30 cellular contexts compared by ENCODE assay signal in the genomic region with DNA sequence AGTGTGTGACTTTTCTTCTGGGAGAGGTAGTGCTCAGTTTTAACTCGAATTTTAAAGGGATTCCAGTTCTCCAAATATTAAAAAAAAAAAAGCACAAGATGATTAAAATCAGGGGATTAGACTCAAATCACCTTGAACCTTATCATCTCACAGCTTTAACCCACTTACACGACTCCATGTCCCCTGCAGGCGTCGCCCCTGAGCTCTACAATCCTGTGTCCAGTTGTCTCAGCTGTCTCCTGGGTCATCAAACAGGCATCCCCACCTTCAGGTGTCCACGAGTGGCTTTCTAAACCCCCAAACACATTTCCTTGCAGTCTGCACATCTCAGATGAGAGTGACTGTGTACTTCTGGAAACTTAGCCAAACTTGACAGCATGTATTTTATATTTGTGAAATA.
"Had no signal": no experiment of that assay in that cellular context is flagged by ENCODE, and none has a peak within 500 bp of the region (broad histone marks: within the 10 kb centered on the region; RNA-seq: fewer than 3 reads in every experiment).

No MANE protein-coding gene starts in this region.

- H3K27ac Mint-ChIP-seq: activated B cell treated with CpG ODN at 0.5 μM for 24 hours; activated CD8-positive, alpha-beta T cell treated with anti-CD3 and anti-CD28 coated beads, Interleukin-2, amount 10 ng/mL, durations not matched to agents 7 days and 5 days; activated naive CD4-positive, alpha-beta T cell treated with anti-CD3 and anti-CD28 coated beads for 36 hours; activated naive CD4-positive, alpha-beta T cell treated with anti-CD3 and anti-CD28 coated beads, Interleukin-2, amount 50 U/mL, for 24 hours; activated naive CD8-positive, alpha-beta T cell treated with anti-CD3 and anti-CD28 coated beads for 36 hours; activated naive CD8-positive, alpha-beta T cell treated with anti-CD3 and anti-CD28 coated beads, Interleukin-2, amount 50 U/mL, for 24 hours; activated T-helper 1 cell treated with anti-CD3 and anti-CD28 coated beads, Interleukin-12 subunit alpha, Interleukin-12 subunit beta, Interleukin-2, Interleukin-4 antibody, amounts not matched to agents 30 ng/mL and 10 ng/mL and 1 ng/mL, durations not matched to agents 14 hours and 24 hours and 36 hours; activated T-helper 2 cell treated with anti-CD3 and anti-CD28 coated beads, Interferon-gamma antibody, Interleukin-2, Interleukin-4, amounts not matched to agents 10 μg/mL and 5 μg/mL and 100 μg/mL, durations not matched to agents 14 hours and 24 hours and 36 hours had no signal

- DNase-seq: activated B cell treated with CpG ODN at 0.5 μM for 24 hours; activated CD4-positive, alpha-beta memory T cell treated with anti-CD3 and anti-CD28 coated beads for 36 hours; activated CD4-positive, alpha-beta T cell treated with anti-CD3 and anti-CD28 coated beads for 48 hours; activated CD4-positive, alpha-beta T cell treated with anti-CD3 and anti-CD28 coated beads, Interleukin-2, amount 50 U/mL, for 1 hour; activated CD8-positive, alpha-beta memory T cell treated with anti-CD3 and anti-CD28 coated beads, Interleukin-2, amount 10 ng/mL, durations not matched to agents 7 days and 5 days; activated CD8-positive, alpha-beta memory T cell treated with anti-CD3 and anti-CD28 coated beads, Interleukin-2, amount 50 U/mL, for 4 hours; activated CD8-positive, alpha-beta T cell treated with anti-CD3 and anti-CD28 coated beads, Interleukin-2, amount 10 ng/mL, durations not matched to agents 7 days and 5 days; activated effector memory CD4-positive, alpha-beta T cell treated with anti-CD3 and anti-CD28 coated beads, Interleukin-2, amount 50 U/mL, for 16 hours; activated naive CD4-positive, alpha-beta T cell treated with anti-CD3 and anti-CD28 coated beads for 36 hours; activated naive CD8-positive, alpha-beta T cell treated with anti-CD3 and anti-CD28 coated beads for 36 hours; activated naive CD8-positive, alpha-beta T cell treated with anti-CD3 and anti-CD28 coated beads, Interleukin-2, amount 50 U/mL, for 24 hours; activated T-cell treated with anti-CD3 and anti-CD28 coated beads, Interleukin-2, amount 50 U/mL, for 1 hour; activated T-cell treated with anti-CD3 and anti-CD28 coated beads, Interleukin-2, amount 50 U/mL, for 48 hours; adrenal gland; amygdala; aorta; body of pancreas; cortex of kidney; dermis blood vessel endothelial cell; effector CD4-positive, alpha-beta T cell; effector memory CD8-positive, alpha-beta T cell; esophagus squamous epithelium; foreskin melanocyte; T-helper 2 cell had no signal

- H3K4me3 Mint-ChIP-seq: activated B cell treated with CpG ODN at 0.5 μM for 24 hours; activated CD4-positive, alpha-beta memory T cell treated with anti-CD3 and anti-CD28 coated beads for 36 hours; activated CD8-positive, alpha-beta memory T cell treated with anti-CD3 and anti-CD28 coated beads, Interleukin-2, amount 10 ng/mL, durations not matched to agents 7 days and 5 days; activated CD8-positive, alpha-beta T cell treated with anti-CD3 and anti-CD28 coated beads, Interleukin-2, amount 10 ng/mL, durations not matched to agents 7 days and 5 days; activated naive CD4-positive, alpha-beta T cell treated with anti-CD3 and anti-CD28 coated beads for 36 hours; activated naive CD4-positive, alpha-beta T cell treated with anti-CD3 and anti-CD28 coated beads, Interleukin-2, amount 50 U/mL, for 24 hours; activated naive CD8-positive, alpha-beta T cell treated with anti-CD3 and anti-CD28 coated beads for 36 hours; activated naive CD8-positive, alpha-beta T cell treated with anti-CD3 and anti-CD28 coated beads, Interleukin-2, amount 50 U/mL, for 24 hours; activated T-helper 1 cell treated with anti-CD3 and anti-CD28 coated beads, Interleukin-12 subunit alpha, Interleukin-12 subunit beta, Interleukin-2, Interleukin-4 antibody, amounts not matched to agents 30 ng/mL and 10 ng/mL and 1 ng/mL, durations not matched to agents 14 hours and 24 hours and 36 hours had no signal

- H3K27me3 ChIP-seq: adrenal gland, body of pancreas, esophagus squamous epithelium, gastroesophageal sphincter had no signal

- H3K9me3 Mint-ChIP-seq: effector memory CD8-positive, alpha-beta T cell had no signal

- H3K9me3 ChIP-seq: adrenal gland, gastroesophageal sphincter had no signal

- H3K27ac ChIP-seq: adrenal gland, body of pancreas, epithelial cell of prostate, esophagus squamous epithelium, gastroesophageal sphincter had no signal

- H3K4me1 ChIP-seq: adrenal gland, body of pancreas had no signal

- H3K27me3 Mint-ChIP-seq: activated B cell treated with CpG ODN at 0.5 μM for 24 hours; activated CD4-positive, alpha-beta memory T cell treated with anti-CD3 and anti-CD28 coated beads for 36 hours; activated CD8-positive, alpha-beta memory T cell treated with anti-CD3 and anti-CD28 coated beads, Interleukin-2, amount 10 ng/mL, durations not matched to agents 7 days and 5 days; activated naive CD4-positive, alpha-beta T cell treated with anti-CD3 and anti-CD28 coated beads, Interleukin-2, amount 50 U/mL, for 24 hours; activated naive CD8-positive, alpha-beta T cell treated with anti-CD3 and anti-CD28 coated beads for 36 hours; activated naive CD8-positive, alpha-beta T cell treated with anti-CD3 and anti-CD28 coated beads, Interleukin-2, amount 50 U/mL, for 24 hours; effector memory CD8-positive, alpha-beta T cell had no signal

- H3K4me3 ChIP-seq: adrenal gland, body of pancreas, esophagus squamous epithelium, gastroesophageal sphincter had no signal

- ATAC-seq: activated CD4-positive, CD25-positive, alpha-beta regulatory T cell treated with anti-CD3 and anti-CD28 coated beads, Interleukin-2, amount 50 U/mL, for 24 hours; activated CD8-positive, alpha-beta memory T cell treated with anti-CD3 and anti-CD28 coated beads, Interleukin-2, amount 10 ng/mL, durations not matched to agents 7 days and 5 days; activated CD8-positive, alpha-beta T cell treated with anti-CD3 and anti-CD28 coated beads, Interleukin-2, amount 10 ng/mL, durations not matched to agents 7 days and 5 days; activated naive CD8-positive, alpha-beta T cell treated with anti-CD3 and anti-CD28 coated beads, Interleukin-2, amount 50 U/mL, for 24 hours; body of pancreas; gastroesophageal sphincter had no signal
